In genomic region chr1:111862599-111862998, GRCh38 we compare ENCODE assay signal across 16 cellular contexts.
DNase-seq lines count a peak whose midpoint lies in the region; ATAC-seq and TF ChIP-seq lines count a peak whose summit lies in the region.
"Had no signal": no experiment of that assay in that cellular context is flagged by ENCODE, and none has a peak within 500 bp of the region (broad histone marks: within the 10 kb centered on the region; RNA-seq: fewer than 3 reads in every experiment).

No MANE protein-coding gene starts in this region.

- no peak overlapping the region for H3K4me3 ChIP-seq in heart left ventricle
- H3K4me3 ChIP-seq in right lobe of liver: no peak overlapping the region

- WGBS in heart left ventricle, 4 donors: 49 to 60% (median 56%) methylated on average over 3 of the region's 3 CpGs
- 37% methylated on average over 3 of the region's 3 CpGs for WGBS in right lobe of liver (ENCODE audit: insufficient coverage, low coverage, low lambda C conversion rate, missing lambda C conversion rate)

- H3K27ac ChIP-seq in heart left ventricle (no peak overlapping the region), right lobe of liver (peak overlapping the region; percentile 48 to 74 (median 63))

- no peak for TF ChIP-seq CTCF in heart left ventricle (IDR thresholded peaks at IDR 0.05)
- TF ChIP-seq CTCF in right lobe of liver (IDR thresholded peaks at IDR 0.05): no peak

- ATAC-seq in heart left ventricle: peak in 3 of 4 donors; percentile 33 to 65 (median 36)
- no peak for ATAC-seq in left cardiac atrium
- ATAC-seq in left ventricle myocardium superior: peak; percentile 82
- ATAC-seq in right lobe of liver: peak; percentile 87 to 95 (median 91)

- H3K4me1 ChIP-seq in heart left ventricle (peaks cover 0 to 23% (median 0%) of the 10 kb centered on the region in 12 donors), right lobe of liver (peaks cover 0 to 16% (median 9%) of the 10 kb centered on the region in 4 donors)
- H3K4me1 ChIP-seq: BE2C had no signal

- intact Hi-C loops in heart left ventricle (cut with DNase I): no loop called here
- intact Hi-C loops in left cardiac atrium (cut with DNase I): no loop called here
- intact Hi-C loops in left ventricle myocardium superior (cut with micrococcal nuclease): no loop called here
- intact Hi-C loops in right lobe of liver (cut with DNase I): no loop called here
- intact Hi-C loops in head of caudate nucleus (cut with DNase I): no loop called here

- H3K27me3 ChIP-seq in heart left ventricle: no peaks in the 10 kb centered on the region
- no peaks in the 10 kb centered on the region for H3K27me3 ChIP-seq in right lobe of liver
- H3K27me3 ChIP-seq: BE2C had no signal

- no peak for DNase-seq in heart left ventricle
- no peak for DNase-seq in left cardiac atrium
- no peak for DNase-seq in left ventricle myocardium superior
- DNase-seq in right lobe of liver: peak; percentile 60 to 88 (median 63)
- no peak for DNase-seq in head of caudate nucleus
- DNase-seq in EL: no peak
- DNase-seq: ACHN; BE2C; C1 segment of cervical spinal cord; CD4-positive, CD25-positive, alpha-beta regulatory T cell; CD8-positive, alpha-beta memory T cell; COR-L47; DMS 273 treated with DMSO at 0.1 percent for 48 hours; DMS53; DND-41; H9 had no signal

- no peaks in the 10 kb centered on the region for H3K36me3 ChIP-seq in heart left ventricle
- no peaks in the 10 kb centered on the region for H3K36me3 ChIP-seq in right lobe of liver
- H3K36me3 ChIP-seq: BE2C had no signal

- H3K9me3 ChIP-seq in heart left ventricle (no peaks in the 10 kb centered on the region), right lobe of liver (no peaks in the 10 kb centered on the region)
- H3K9me3 ChIP-seq: BE2C had no signal

- no peak for TF ChIP-seq POLR2A in heart left ventricle (IDR thresholded peaks at IDR 0.05)
- no peak for TF ChIP-seq POLR2A in right lobe of liver (IDR thresholded peaks at IDR 0.05)

Comparison
In these comparisons a context has a peak if more than half of its experiments do, and no peak if none do; other contexts are left out.
1. ATAC-seq: peak in heart left ventricle (3 of 4), left ventricle myocardium superior (single experiment) and right lobe of liver (4 of 4); none in left cardiac atrium (0 of 2).
2. DNase-seq: peak in right lobe of liver (3 of 3); none in heart left ventricle (0 of 5), left cardiac atrium (single experiment), left ventricle myocardium superior (single experiment), head of caudate nucleus (0 of 42) and EL (single experiment).
3. H3K27ac ChIP-seq: peak in right lobe of liver (3 of 3); none in heart left ventricle (0 of 12).